Comparison of ENCODE assay signal across 20 cellular contexts in genomic region chr9:89712285-89712684, GRCh38.
"Had no signal": no experiment of that assay in that cellular context is flagged by ENCODE, and none has a peak within 500 bp of the region (broad histone marks: within the 10 kb centered on the region; RNA-seq: fewer than 3 reads in every experiment).

No MANE protein-coding gene starts in this region.

- H3K36me3 Mint-ChIP-seq: immature natural killer cell; stimulated activated memory B cell treated with anti-CD40 and anti-IgM and Interleukin-4, amounts not matched to agents 10 μg/mL and 1 μg/mL and 100 μg/mL, for 72 hours had no signal

- H3K36me3 ChIP-seq: esophagus squamous epithelium, left ventricle myocardium inferior, ovary, tibial nerve, upper lobe of right lung, vagina had no signal

- H3K27ac ChIP-seq: esophagus squamous epithelium, foreskin keratinocyte, left ventricle myocardium inferior, ovary, testis, tibial nerve, upper lobe of right lung, vagina had no signal

- ATAC-seq: effector memory CD8-positive, alpha-beta T cell; foreskin keratinocyte; right cardiac atrium; stimulated activated memory B cell treated with anti-CD40 and anti-IgM and Interleukin-4, amounts not matched to agents 10 μg/mL and 1 μg/mL and 100 μg/mL, for 72 hours; upper lobe of right lung had no signal

- H3K9me3 Mint-ChIP-seq: effector memory CD8-positive, alpha-beta T cell; immature natural killer cell; neural crest cell; stimulated activated naive CD8-positive, alpha-beta T cell treated with anti-CD3 and anti-CD28 coated beads, Interleukin-15, Interleukin-2, amounts not matched to agents 100 ng/mL and 50 ng/mL, for 24 hours had no signal

- H3K4me3 ChIP-seq: esophagus squamous epithelium, left ventricle myocardium inferior, lung, ovary, testis, tibial nerve, upper lobe of right lung, vagina had no signal

- H3K4me1 ChIP-seq: foreskin keratinocyte had no signal

- H3K4me3 Mint-ChIP-seq: effector memory CD8-positive, alpha-beta T cell; immature natural killer cell; neural crest cell; stimulated activated memory B cell treated with anti-CD40 and anti-IgM and Interleukin-4, amounts not matched to agents 10 μg/mL and 1 μg/mL and 100 μg/mL, for 72 hours; stimulated activated naive CD8-positive, alpha-beta T cell treated with anti-CD3 and anti-CD28 coated beads, Interleukin-15, Interleukin-2, amounts not matched to agents 100 ng/mL and 50 ng/mL, for 24 hours had no signal

- H3K27me3 ChIP-seq: esophagus squamous epithelium, foreskin keratinocyte, ovary, testis, tibial nerve, upper lobe of right lung, vagina had no signal

- H3K4me1 Mint-ChIP-seq: neural crest cell had no signal

- H3K9me3 ChIP-seq: left ventricle myocardium inferior, ovary, testis, upper lobe of right lung, vagina had no signal

- H3K27ac Mint-ChIP-seq: effector memory CD8-positive, alpha-beta T cell; stimulated activated memory B cell treated with anti-CD40 and anti-IgM and Interleukin-4, amounts not matched to agents 10 μg/mL and 1 μg/mL and 100 μg/mL, for 72 hours; stimulated activated naive CD8-positive, alpha-beta T cell treated with anti-CD3 and anti-CD28 coated beads, Interleukin-15, Interleukin-2, amounts not matched to agents 100 ng/mL and 50 ng/mL, for 24 hours had no signal

- DNase-seq: effector memory CD8-positive, alpha-beta T cell; esophagus squamous epithelium; foreskin keratinocyte; immature natural killer cell; left ventricle myocardium inferior; mesendoderm; naive thymus-derived CD4-positive, alpha-beta T cell; nucleus accumbens; ovary; right cardiac atrium; stimulated activated CD4-positive, alpha-beta T cell treated with anti-CD3 and anti-CD28 coated beads, Interleukin-4, amount 100 ng/mL, for 1 hour; stimulated activated CD8-positive, alpha-beta memory T cell treated with anti-CD3 and anti-CD28 coated beads, Interleukin-4, amount 100 ng/mL, for 48 hours; testis; upper lobe of right lung had no signal

- H3K27me3 Mint-ChIP-seq: naive thymus-derived CD4-positive, alpha-beta T cell; stimulated activated naive CD8-positive, alpha-beta T cell treated with anti-CD3 and anti-CD28 coated beads, Interleukin-15, Interleukin-2, amounts not matched to agents 100 ng/mL and 50 ng/mL, for 24 hours had no signal
